5 cellular contexts compared by ENCODE assay signal in the genomic region with DNA sequence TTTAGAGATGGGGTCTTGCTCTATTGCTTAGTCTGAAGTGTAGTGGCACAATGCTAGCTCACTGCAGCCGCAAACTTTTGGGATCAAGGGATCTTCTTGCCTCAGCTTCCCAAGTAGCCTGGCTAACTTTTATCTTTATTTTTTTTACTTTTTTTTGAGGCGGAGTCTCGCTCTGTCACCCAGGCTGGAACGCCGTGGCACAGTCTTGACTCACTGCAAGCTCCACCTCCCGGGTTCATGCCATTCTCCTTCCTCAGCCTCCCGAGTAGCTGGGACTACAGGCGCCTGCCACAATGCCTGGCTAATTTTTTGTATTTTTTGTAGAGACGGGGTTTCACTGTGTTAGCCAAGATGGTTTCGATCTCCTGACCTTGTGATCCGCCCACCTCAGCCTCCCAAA. TPM values are rescaled to one million over a fixed set of nuclear protein-coding genes. Genes with fewer than 3 reads are reported as not detected.
"Had no signal": no experiment of that assay in that cellular context is flagged by ENCODE, and none has a peak within 500 bp of the region (broad histone marks: within the 10 kb centered on the region; RNA-seq: fewer than 3 reads in every experiment).

No MANE protein-coding gene starts in this region.

RNA-seq across cellular contexts. Expression of gene CLEC18C, which starts 47.4 kb away (rescaled TPM):
- total RNA-seq: glomerular endothelial cell, left ventricle myocardium superior, mesenteric fat pad, mesothelial cell of epicardium had no signal
- polyA plus RNA-seq: keratinocyte had no signal
